ENCODE assay signal across 8 cellular contexts in genomic region chr10:22341190-22341935, GRCh38. TPM values are rescaled to one million over a fixed set of nuclear protein-coding genes. Genes with fewer than 3 reads are reported as not detected.
DNase-seq lines count a peak whose midpoint lies in the region; ATAC-seq, FAIRE-seq and TF ChIP-seq lines count a peak whose summit lies in the region.

No MANE protein-coding gene starts in this region.

- H3K79me2 ChIP-seq in K562 (ENCODE audit: control insufficient read depth, insufficient read depth, low read length) (no peaks in the 10 kb centered on the region), HepG2 (ENCODE audit: insufficient read depth, low read length) (no peaks in the 10 kb centered on the region)

- BruUV-seq in K562 (replicated peaks; lab: Mats Ljungman, UMichigan) (TSS peak; percentile 73), HepG2 (replicated peaks; lab: Mats Ljungman, UMichigan) (no TSS peak)

- CTCF ChIA-PET in K562 (lab: Yijun Ruan, JAX; ENCODE audit: low intra/inter-chr PET ratio) (no interaction called here), HepG2 (lab: Yijun Ruan, JAX; ENCODE audit: low intra/inter-chr PET ratio, low total read pairs) (no interaction called here)

- TF ChIP-seq RAD21 in K562 (CRISPR knock-in tag; conservative IDR thresholded peaks at IDR 0.05 in 1 of 2, IDR thresholded peaks at IDR 0.05 in 1 of 2) (no peak; a peak in 1 of 4 replicates), HepG2 (CRISPR knock-in tag; IDR thresholded peaks at IDR 0.05) (no peak)

- no peaks in the 10 kb centered on the region; the same call in 1 of the 2 replicates for H3K9me3 ChIP-seq in K562 (replicated peaks; ENCODE audit: control insufficient read depth, insufficient read depth, low read depth, low read length)
- no peaks in the 10 kb centered on the region for H3K9me3 ChIP-seq in HepG2 (ENCODE audit: low read length)
- H3K9me3 ChIP-seq in suprapubic skin = no peaks in the 10 kb centered on the region

- TF ChIP-seq CTCF in K562 (IDR thresholded peaks at IDR 0.05 in 2 of 3, conservative IDR thresholded peaks at IDR 0.05 in 1 of 3; ENCODE audit: insufficient read depth in 2 of 3, low read depth in 1 of 3, low read length in 3 of 3) (0 out of 6 replicates have a peak, but pooled peaks of 1 of the 3 experiments have one; percentile 14), HepG2 (CRISPR knock-in tag; IDR thresholded peaks at IDR 0.05) (no peak), suprapubic skin (IDR thresholded peaks at IDR 0.05) (no peak)

- in situ Hi-C loops in K562 (cut with MboI) (no loop called here), HepG2 (cut with HindIII; ENCODE audit: extremely low pct_ligation_motif_present, low pct_unique_long_range_greater_than_20kb) (no loop called here)

- no peaks in the 10 kb centered on the region for H4K20me1 ChIP-seq in K562 (replicated peaks; ENCODE audit: control insufficient read depth, insufficient read depth, low read length)
- no peaks in the 10 kb centered on the region for H4K20me1 ChIP-seq in HepG2 (ENCODE audit: insufficient read depth, low read length)

- TF ChIP-seq EP300 in K562 (IDR thresholded peaks at IDR 0.05; ENCODE audit: low read length) (no peak), HepG2 (IDR thresholded peaks at IDR 0.05; ENCODE audit: low read depth in 2 of 2, low read length in 2 of 2) (no peak), HepG2 (CRISPR knock-in tag; IDR thresholded peaks at IDR 0.05; ENCODE audit: borderline replicate concordance) (no peak), suprapubic skin (IDR thresholded peaks at IDR 0.05) (no peak)

- intact Hi-C loops in K562 (cut with micrococcal nuclease) (loop anchor here (2.0 to 5.0 kb wide), 2 partner anchors 49 to 76 kb away; no protein-coding TSS in a partner anchor), HepG2 (cut with micrococcal nuclease; ENCODE audit: unreplicated experiment) (loop anchor here (1.0 to 5.0 kb wide), 3 partner anchors 17 to 209 kb away; no protein-coding TSS in a partner anchor)

- POLR2A ChIA-PET in K562 (lab: Yijun Ruan, JAX) (interaction anchor here (0.7 to 2.4 kb wide), 6 partner anchors 8 to 355 kb away, joined by 3 to 17 read pairs (median 3); no protein-coding TSS in a partner anchor), HepG2 (lab: Yijun Ruan, JAX) (interaction anchor here (1.4 to 1.7 kb wide), 4 partner anchors 24 to 337 kb away, joined by 3 to 23 read pairs (median 4); partner anchors contain the start of gene COMMD3)

- peak; percentile 20 for DNase-seq in DMS114 treated with DMSO at 0.1 percent for 48 hours (lab: John Stamatoyannopoulos, UW; ENCODE audit: unreplicated experiment)
- no peak for DNase-seq in Jurkat, Clone E6-1 (ENCODE audit: low read depth, low spot score)
- peak in 1 of 4 experiments; percentile 56 for DNase-seq in K562 (ENCODE audit: extremely low read depth in 1 of 4, low spot score in 3 of 4)
- DNase-seq in HepG2 (ENCODE audit: low spot score) = no peak
- DNase-seq in suprapubic skin (ENCODE audit: low spot score in 2 of 2) = peak in 1 of 2 donors; percentile 64
- DNase-seq in NCI-H446 treated with DMSO at 0.1 percent for 48 hours (lab: John Stamatoyannopoulos, UW) = no peak
- no peak for DNase-seq in SIG-M5 (lab: John Stamatoyannopoulos, UW)

- no peaks in the 10 kb centered on the region for H3K36me3 ChIP-seq in K562 (ENCODE audit: control insufficient read depth, insufficient read depth, low read length)
- H3K36me3 ChIP-seq in HepG2 (replicated peaks in 1 of 2; ENCODE audit: control insufficient read depth in 1 of 2, insufficient read depth in 2 of 2, low read length in 2 of 2) = no peaks in the 10 kb centered on the region
- H3K36me3 ChIP-seq in suprapubic skin = no peaks in the 10 kb centered on the region

- FAIRE-seq in K562 (lab: Jason Lieb, UNC) = peak; percentile 64
- no peak for FAIRE-seq in HepG2 (lab: Jason Lieb, UNC)

- peak overlapping the region; percentile 82 for H3K4me2 ChIP-seq in K562 (ENCODE audit: insufficient read depth, low read length)
- peak overlapping the region; percentile 90 for H3K4me2 ChIP-seq in HepG2 (ENCODE audit: low read depth, low read length)

- peak overlapping the region; percentile 73 for H3K4me3 ChIP-seq in Jurkat, Clone E6-1 (ENCODE audit: low read length)
- H3K4me3 ChIP-seq in K562 (peak overlapping the region; percentile 69), HepG2 (replicated peaks in 1 of 3; ENCODE audit: insufficient read depth in 1 of 3, low read depth in 2 of 3, low read length in 3 of 3) (peak overlapping the region; percentile 69 to 83 (median 71)), suprapubic skin (peak overlapping the region; percentile 82)

- H3K4me1 ChIP-seq in K562 (replicated peaks in 1 of 2; ENCODE audit: control insufficient read depth in 2 of 2, insufficient read depth in 2 of 2, low read length in 2 of 2) (peaks cover 13 to 15% of the 10 kb centered on the region in 2 experiments; a peak in 4 of 5 replicates), HepG2 (ENCODE audit: insufficient read depth, low read length) (peaks cover 12% of the 10 kb centered on the region), suprapubic skin (peaks cover 29% of the 10 kb centered on the region)

- H3K27ac ChIP-seq in K562 (ENCODE audit: extremely low read depth, low read depth, low read length) (peak overlapping the region; percentile 91; the same call in 2 of the 3 replicates), HepG2 (ENCODE audit: extremely low read length, insufficient read depth, low read length) (peak overlapping the region; percentile 75), suprapubic skin (peak overlapping the region; percentile 91)

- 2% methylated on average over 39 of the region's 40 CpGs for whole genome bisulfite sequencing in K562 (ENCODE audit: insufficient coverage, low coverage, missing lambda C conversion rate)
- WGBS in HepG2 (ENCODE audit: low lambda C conversion rate) = 1% methylated on average over 33 of the region's 40 CpGs
- 2% methylated on average over 40 of the region's 40 CpGs for whole genome bisulfite sequencing in suprapubic skin

- peak; percentile 11 for ATAC-seq in GM21423 (IDR thresholded peaks at IDR 0.05; ENCODE audit: unreplicated experiment)
- peak; percentile 74 for ATAC-seq in K562
- ATAC-seq in HepG2 = peak; percentile 81

- no peaks in the 10 kb centered on the region for H3K9me1 ChIP-seq in K562 (ENCODE audit: control insufficient read depth, insufficient read depth, low read length)

- TF ChIP-seq POLR2A in K562 (conservative IDR thresholded peaks at IDR 0.05) (no peak), HepG2 (IDR thresholded peaks at IDR 0.05; ENCODE audit: insufficient read depth in 1 of 2, low read depth in 2 of 2, low read length in 2 of 2) (no peak), suprapubic skin (IDR thresholded peaks at IDR 0.05) (no peak)

- H3K27me3 ChIP-seq in K562 (ENCODE audit: control insufficient read depth in 2 of 2, insufficient read depth in 2 of 2, low read length in 2 of 2) = no peaks in the 10 kb centered on the region
- peaks cover 1 to 46% of the 10 kb centered on the region in 2 experiments; a peak in 3 of 5 replicates for H3K27me3 ChIP-seq in HepG2 (ENCODE audit: control insufficient read depth in 1 of 2, insufficient read depth in 2 of 2, low read length in 2 of 2)
- H3K27me3 ChIP-seq in suprapubic skin = peaks cover 95% of the 10 kb centered on the region

- peak overlapping the region; percentile 77 for H2AFZ ChIP-seq in K562 (ENCODE audit: low read depth, low read length)
- peak overlapping the region; percentile 11 for H2AFZ ChIP-seq in HepG2 (ENCODE audit: low read length)

- peak overlapping the region; percentile 94 to 97 for H3K9ac ChIP-seq in K562 (ENCODE audit: insufficient read depth in 1 of 2, low read depth in 2 of 2, low read length in 2 of 2)
- peak overlapping the region; percentile 85 for H3K9ac ChIP-seq in HepG2 (ENCODE audit: insufficient read depth, low read depth, low read length)

RNA-seq across cellular contexts. Expression of gene SPAG6, which starts 3.9 kb away (rescaled TPM):
- not detected for polyA plus RNA-seq in Jurkat, Clone E6-1 (2012; ENCODE audit: insufficient read depth, insufficient read length)
- total RNA-seq in K562 (2011; cell fraction: chromatin; rRNA removed; ENCODE audit: low replicate concordance) = 7.9 and 17.0 TPM in 2 replicates
- 2.3 and 5.8 TPM in 2 replicates for total RNA-seq in K562 (2011; cell fraction: nucleolus; rRNA removed)
- 11.3 and 23.9 TPM in 2 replicates for total RNA-seq in K562 (2011; cell fraction: nucleoplasm; rRNA removed)
- total RNA-seq in K562 (2014; rRNA removed) (3.5 and 4.2 TPM in 2 replicates), K562 (2014; rRNA removed; fragmentation: Illumina TruSeq; extraction: Trizol) (11.8 and 12.7 TPM in 2 replicates), K562 (2015; rRNA removed; fragmentation: Illumina TruSeq; extraction: Trizol) (8.1 and 12.0 TPM in 2 replicates), K562 (2021) (6.6 and 7.5 TPM in 2 replicates), HepG2 (2016; rRNA removed; fragmentation: Illumina TruSeq; extraction: Trizol) (not detected in 2 replicates), suprapubic skin (1 to 10 TPM in 1 of 4 donors, under 1 TPM in 2, not detected in 1; 0.34 to 1.1 (median 0.72) TPM)
- polyA plus RNA-seq in K562 (2011; rRNA removed) (0.30 and 4.7 TPM in 2 replicates), K562 (2014; fragmentation: Illumina TruSeq; extraction: Trizol) (12.9 and 15.7 TPM in 2 replicates), K562 (2014; fragmentation: Nextera tagmentation; extraction: Ambion mirVana) (10 to 100 TPM; 17.5 to 23.1 TPM), K562 (2014; rRNA removed) (10.5 and 11.2 TPM in 2 replicates), HepG2 (2011; rRNA removed) (not detected in 2 replicates)
- polyA plus RNA-seq in K562 (2011; cell fraction: cytosol; rRNA removed) = 0.09 and 0.92 TPM in 2 replicates
- polyA plus RNA-seq in K562 (2011; cell fraction: nucleus; rRNA removed) = 0.55 and 2.5 TPM in 2 replicates
- polyA plus RNA-seq in K562 (2012) = 8.6 and 28.1 TPM in 2 replicates
- polyA minus RNA-seq in K562 (2011; rRNA and poly(A)+ RNA removed) = 0.12 and 2.5 TPM in 2 replicates
- polyA minus RNA-seq in K562 (2011; cell fraction: cytosol; rRNA and poly(A)+ RNA removed) = 1.0 TPM in 1 of 2 replicates, not detected in the other
- 0.33 and 3.5 TPM in 2 replicates for polyA minus RNA-seq in K562 (2011; cell fraction: nucleus; rRNA and poly(A)+ RNA removed)
- not detected in 2 replicates for total RNA-seq in HepG2 (2016; cell fraction: cytosol; rRNA removed; fragmentation: Illumina TruSeq; extraction: Trizol; ENCODE audit: low read depth)
- total RNA-seq in HepG2 (2016; cell fraction: insoluble cytoplasmic fraction; rRNA removed; fragmentation: Illumina TruSeq; extraction: Trizol) = not detected in 2 replicates
- total RNA-seq in HepG2 (2016; cell fraction: membrane; rRNA removed; fragmentation: Illumina TruSeq; extraction: Trizol) = not detected in 2 replicates
- total RNA-seq in HepG2 (2016; cell fraction: nucleus; rRNA removed; fragmentation: Illumina TruSeq; extraction: Trizol) = not detected in 2 replicates
- polyA plus RNA-seq in HepG2 (2011; cell fraction: cytosol; rRNA removed) = not detected in 2 replicates
- polyA plus RNA-seq in HepG2 (2011; cell fraction: nucleus; rRNA removed) = not detected in 2 replicates
- polyA plus RNA-seq in HepG2 (2012) = not detected in 2 replicates
- not detected in 2 replicates for polyA plus RNA-seq in HepG2 (2016; cell fraction: cytosol; fragmentation: Illumina TruSeq; extraction: Trizol; ENCODE audit: low read depth)
- polyA plus RNA-seq in HepG2 (2016; cell fraction: insoluble cytoplasmic fraction; fragmentation: Illumina TruSeq; extraction: Trizol; ENCODE audit: low read depth) = not detected in 2 replicates
- not detected in 2 replicates for polyA plus RNA-seq in HepG2 (2016; cell fraction: membrane; fragmentation: Illumina TruSeq; extraction: Trizol; ENCODE audit: low read depth)
- polyA plus RNA-seq in HepG2 (2016; cell fraction: nucleus; fragmentation: Illumina TruSeq; extraction: Trizol; ENCODE audit: insufficient read depth, low read depth) = not detected in 2 replicates
- polyA minus RNA-seq in HepG2 (2011; rRNA and poly(A)+ RNA removed; ENCODE audit: low replicate concordance) = not detected in 2 replicates
- polyA minus RNA-seq in HepG2 (2011; cell fraction: cytosol; rRNA and poly(A)+ RNA removed) = not detected in 2 replicates
- polyA minus RNA-seq in HepG2 (2011; cell fraction: nucleus; rRNA and poly(A)+ RNA removed) = not detected in 2 replicates

RNA-seq across cellular contexts. Expression of gene BMI1, which starts 20.5 kb away (rescaled TPM):
- 68.3 TPM for polyA plus RNA-seq in Jurkat, Clone E6-1 (2012; ENCODE audit: insufficient read depth, insufficient read length)
- total RNA-seq in K562 (2011; cell fraction: chromatin; rRNA removed; ENCODE audit: low replicate concordance) = 33.8 and 136 TPM in 2 replicates
- total RNA-seq in K562 (2011; cell fraction: nucleolus; rRNA removed) = 16.8 and 23.9 TPM in 2 replicates
- total RNA-seq in K562 (2011; cell fraction: nucleoplasm; rRNA removed) = 36.0 and 42.4 TPM in 2 replicates
- 55.4 and 56.3 TPM in 2 replicates for total RNA-seq in K562 (2014; rRNA removed)
- total RNA-seq in K562 (2014; rRNA removed; fragmentation: Illumina TruSeq; extraction: Trizol) = 91.5 and 95.1 TPM in 2 replicates
- total RNA-seq in K562 (2015; rRNA removed; fragmentation: Illumina TruSeq; extraction: Trizol) = 96.4 and 103 TPM in 2 replicates
- 73.8 and 82.1 TPM in 2 replicates for total RNA-seq in K562 (2021)
- 66.4 and 70.8 TPM in 2 replicates for polyA plus RNA-seq in K562 (2011; rRNA removed)
- polyA plus RNA-seq in K562 (2011; cell fraction: cytosol; rRNA removed) = 33.3 and 41.2 TPM in 2 replicates
- polyA plus RNA-seq in K562 (2011; cell fraction: nucleus; rRNA removed) = 77.4 and 118 TPM in 2 replicates
- 63.7 and 89.6 TPM in 2 replicates for polyA plus RNA-seq in K562 (2012)
- polyA plus RNA-seq in K562 (2014; fragmentation: Illumina TruSeq; extraction: Trizol) = 64.2 and 84.2 TPM in 2 replicates
- polyA plus RNA-seq in K562 (2014; fragmentation: Nextera tagmentation; extraction: Ambion mirVana) = 10 to 100 TPM; 21.4 to 30.0 TPM
- polyA plus RNA-seq in K562 (2014; rRNA removed) = 62.7 TPM in 2 replicates
- polyA minus RNA-seq in K562 (2011; rRNA and poly(A)+ RNA removed) = 117 and 139 TPM in 2 replicates
- 33.7 and 33.9 TPM in 2 replicates for polyA minus RNA-seq in K562 (2011; cell fraction: cytosol; rRNA and poly(A)+ RNA removed)
- 23.8 and 55.0 TPM in 2 replicates for polyA minus RNA-seq in K562 (2011; cell fraction: nucleus; rRNA and poly(A)+ RNA removed)
- 44.0 and 46.3 TPM in 2 replicates for total RNA-seq in HepG2 (2016; rRNA removed; fragmentation: Illumina TruSeq; extraction: Trizol)
- total RNA-seq in HepG2 (2016; cell fraction: cytosol; rRNA removed; fragmentation: Illumina TruSeq; extraction: Trizol; ENCODE audit: low read depth) = 8.7 and 9.7 TPM in 2 replicates
- total RNA-seq in HepG2 (2016; cell fraction: insoluble cytoplasmic fraction; rRNA removed; fragmentation: Illumina TruSeq; extraction: Trizol) = 41.7 and 51.3 TPM in 2 replicates
- 45.9 and 47.6 TPM in 2 replicates for total RNA-seq in HepG2 (2016; cell fraction: membrane; rRNA removed; fragmentation: Illumina TruSeq; extraction: Trizol)
- 35.5 and 44.2 TPM in 2 replicates for total RNA-seq in HepG2 (2016; cell fraction: nucleus; rRNA removed; fragmentation: Illumina TruSeq; extraction: Trizol)
- polyA plus RNA-seq in HepG2 (2011; rRNA removed) = 28.0 and 30.5 TPM in 2 replicates
- polyA plus RNA-seq in HepG2 (2011; cell fraction: cytosol; rRNA removed) = 11.2 and 14.7 TPM in 2 replicates
- polyA plus RNA-seq in HepG2 (2011; cell fraction: nucleus; rRNA removed) = 33.2 and 46.3 TPM in 2 replicates
- 28.8 and 47.8 TPM in 2 replicates for polyA plus RNA-seq in HepG2 (2012)
- 8.6 and 9.9 TPM in 2 replicates for polyA plus RNA-seq in HepG2 (2016; cell fraction: cytosol; fragmentation: Illumina TruSeq; extraction: Trizol; ENCODE audit: low read depth)
- 49.7 and 50.7 TPM in 2 replicates for polyA plus RNA-seq in HepG2 (2016; cell fraction: insoluble cytoplasmic fraction; fragmentation: Illumina TruSeq; extraction: Trizol; ENCODE audit: low read depth)
- polyA plus RNA-seq in HepG2 (2016; cell fraction: membrane; fragmentation: Illumina TruSeq; extraction: Trizol; ENCODE audit: low read depth) = 28.7 and 33.7 TPM in 2 replicates
- polyA plus RNA-seq in HepG2 (2016; cell fraction: nucleus; fragmentation: Illumina TruSeq; extraction: Trizol; ENCODE audit: insufficient read depth, low read depth) = 66.4 and 66.5 TPM in 2 replicates
- polyA minus RNA-seq in HepG2 (2011; rRNA and poly(A)+ RNA removed; ENCODE audit: low replicate concordance) = 43.5 and 48.7 TPM in 2 replicates
- 26.1 TPM in 2 replicates for polyA minus RNA-seq in HepG2 (2011; cell fraction: cytosol; rRNA and poly(A)+ RNA removed)
- polyA minus RNA-seq in HepG2 (2011; cell fraction: nucleus; rRNA and poly(A)+ RNA removed) = 33.6 and 33.9 TPM in 2 replicates
- total RNA-seq in suprapubic skin = 10 to 100 TPM; 24.4 to 55.3 (median 38.5) TPM

RNA-seq across cellular contexts. Expression of gene COMMD3, which starts 25.2 kb away (rescaled TPM):
- polyA plus RNA-seq in Jurkat, Clone E6-1 (2012; ENCODE audit: insufficient read depth, insufficient read length) = 127 TPM
- 36.2 and 67.3 TPM in 2 replicates for total RNA-seq in K562 (2011; cell fraction: chromatin; rRNA removed; ENCODE audit: low replicate concordance)
- 25.8 and 35.8 TPM in 2 replicates for total RNA-seq in K562 (2011; cell fraction: nucleolus; rRNA removed)
- 39.6 and 49.1 TPM in 2 replicates for total RNA-seq in K562 (2011; cell fraction: nucleoplasm; rRNA removed)
- total RNA-seq in K562 (2014; rRNA removed) (50.7 and 51.3 TPM in 2 replicates), K562 (2014; rRNA removed; fragmentation: Illumina TruSeq; extraction: Trizol) (78.6 and 80.1 TPM in 2 replicates), K562 (2015; rRNA removed; fragmentation: Illumina TruSeq; extraction: Trizol) (77.5 and 85.9 TPM in 2 replicates), K562 (2021) (69.4 and 82.0 TPM in 2 replicates), HepG2 (2016; rRNA removed; fragmentation: Illumina TruSeq; extraction: Trizol) (54.4 and 56.8 TPM in 2 replicates), suprapubic skin (10 to 100 TPM; 32.9 to 46.7 (median 37.1) TPM)
- polyA plus RNA-seq in K562 (2011; rRNA removed) (69.1 and 79.2 TPM in 2 replicates), K562 (2014; fragmentation: Illumina TruSeq; extraction: Trizol) (63.2 and 70.3 TPM in 2 replicates), K562 (2014; fragmentation: Nextera tagmentation; extraction: Ambion mirVana) (100 to 1,000 TPM; 216 to 217 TPM), K562 (2014; rRNA removed) (72.5 and 80.5 TPM in 2 replicates), HepG2 (2011; rRNA removed) (32.5 and 38.7 TPM in 2 replicates)
- polyA plus RNA-seq in K562 (2011; cell fraction: cytosol; rRNA removed) = 16.4 and 26.1 TPM in 2 replicates
- 51.2 and 103 TPM in 2 replicates for polyA plus RNA-seq in K562 (2011; cell fraction: nucleus; rRNA removed)
- 79.7 and 98.3 TPM in 2 replicates for polyA plus RNA-seq in K562 (2012)
- polyA minus RNA-seq in K562 (2011; rRNA and poly(A)+ RNA removed) = 19.3 and 21.8 TPM in 2 replicates
- 2.6 and 3.9 TPM in 2 replicates for polyA minus RNA-seq in K562 (2011; cell fraction: cytosol; rRNA and poly(A)+ RNA removed)
- 23.8 and 53.2 TPM in 2 replicates for polyA minus RNA-seq in K562 (2011; cell fraction: nucleus; rRNA and poly(A)+ RNA removed)
- total RNA-seq in HepG2 (2016; cell fraction: cytosol; rRNA removed; fragmentation: Illumina TruSeq; extraction: Trizol; ENCODE audit: low read depth) = 15.2 and 17.8 TPM in 2 replicates
- 55.9 and 59.6 TPM in 2 replicates for total RNA-seq in HepG2 (2016; cell fraction: insoluble cytoplasmic fraction; rRNA removed; fragmentation: Illumina TruSeq; extraction: Trizol)
- 24.8 and 25.2 TPM in 2 replicates for total RNA-seq in HepG2 (2016; cell fraction: membrane; rRNA removed; fragmentation: Illumina TruSeq; extraction: Trizol)
- 58.2 and 59.9 TPM in 2 replicates for total RNA-seq in HepG2 (2016; cell fraction: nucleus; rRNA removed; fragmentation: Illumina TruSeq; extraction: Trizol)
- polyA plus RNA-seq in HepG2 (2011; cell fraction: cytosol; rRNA removed) = 13.0 and 16.4 TPM in 2 replicates
- 32.4 and 40.5 TPM in 2 replicates for polyA plus RNA-seq in HepG2 (2011; cell fraction: nucleus; rRNA removed)
- 26.8 and 37.6 TPM in 2 replicates for polyA plus RNA-seq in HepG2 (2012)
- 16.4 and 19.0 TPM in 2 replicates for polyA plus RNA-seq in HepG2 (2016; cell fraction: cytosol; fragmentation: Illumina TruSeq; extraction: Trizol; ENCODE audit: low read depth)
- polyA plus RNA-seq in HepG2 (2016; cell fraction: insoluble cytoplasmic fraction; fragmentation: Illumina TruSeq; extraction: Trizol; ENCODE audit: low read depth) = 54.7 and 56.3 TPM in 2 replicates
- polyA plus RNA-seq in HepG2 (2016; cell fraction: membrane; fragmentation: Illumina TruSeq; extraction: Trizol; ENCODE audit: low read depth) = 20.1 and 20.4 TPM in 2 replicates
- polyA plus RNA-seq in HepG2 (2016; cell fraction: nucleus; fragmentation: Illumina TruSeq; extraction: Trizol; ENCODE audit: insufficient read depth, low read depth) = 76.7 and 77.8 TPM in 2 replicates
- 3.1 and 6.1 TPM in 2 replicates for polyA minus RNA-seq in HepG2 (2011; rRNA and poly(A)+ RNA removed; ENCODE audit: low replicate concordance)
- 3.3 and 8.5 TPM in 2 replicates for polyA minus RNA-seq in HepG2 (2011; cell fraction: cytosol; rRNA and poly(A)+ RNA removed)
- polyA minus RNA-seq in HepG2 (2011; cell fraction: nucleus; rRNA and poly(A)+ RNA removed) = 35.2 and 36.6 TPM in 2 replicates

Comparison
In these comparisons a context has a peak if more than half of its experiments do, and no peak if none do; other contexts are left out.
1. ATAC-seq: peak in every context shown above with its lines; median percentile 81 in HepG2; 74 in K562; 11 in GM21423.